Comparison of ENCODE assay signal across 20 cellular contexts in the genomic region with DNA sequence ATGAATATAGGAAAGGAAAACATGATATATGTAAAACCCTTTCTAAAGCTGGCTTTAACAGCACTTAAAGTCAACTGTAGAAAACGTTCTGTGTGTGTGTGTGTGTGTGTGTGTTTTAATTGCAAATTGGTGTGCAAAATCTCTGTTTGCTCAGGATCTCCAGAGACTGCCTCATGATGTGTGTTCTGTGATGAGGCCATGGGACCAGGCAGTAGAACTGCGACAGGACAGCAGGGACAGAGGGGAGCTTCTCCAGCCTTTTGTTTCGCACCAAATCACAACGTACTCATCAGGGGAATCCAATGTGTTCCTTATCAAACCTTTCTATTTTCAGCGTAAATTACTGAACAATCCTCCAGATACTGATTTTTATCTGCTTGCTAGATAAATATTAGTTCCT.
DNase-seq lines count a peak whose midpoint lies in the region; ATAC-seq, FAIRE-seq and TF ChIP-seq lines count a peak whose summit lies in the region.
"Had no signal": no experiment of that assay in that cellular context is flagged by ENCODE, and none has a peak within 500 bp of the region (broad histone marks: within the 10 kb centered on the region; RNA-seq: fewer than 3 reads in every experiment).

No MANE protein-coding gene starts in this region.

- no peak overlapping the region for H3K9ac ChIP-seq in GM12878 (ENCODE audit: control insufficient read depth, insufficient read depth, low read length)
- H3K9ac ChIP-seq: BLaER1 treated with 17β-estradiol and CSF1 and Interleukin-3, amounts not matched to agents 10 nM and 100 nM had no signal

- H3K4me3 ChIP-seq in GM12878 = no peak overlapping the region
- no peak overlapping the region for H3K4me3 ChIP-seq in right lobe of liver
- no peak overlapping the region for H3K4me3 ChIP-seq in GM23338
- H3K4me3 ChIP-seq: BLaER1 treated with 17β-estradiol and CSF1 and Interleukin-3, amounts not matched to agents 10 nM and 100 nM had no signal

- H2AFZ ChIP-seq in GM12878 (ENCODE audit: control insufficient read depth, low read depth, low read length) = no peak overlapping the region
- no peak overlapping the region for H2AFZ ChIP-seq in GM23338

- H3K36me3 Mint-ChIP-seq in GM23338 (ENCODE audit: low read depth) = no peaks in the 10 kb centered on the region

- POLR2A ChIA-PET in GM12878 (lab: Charles Lee) = no interaction called here

- no peak for TF ChIP-seq CTCF in GM12878 (IDR thresholded peaks at IDR 0.05 in 2 of 3, conservative IDR thresholded peaks at IDR 0.05 in 1 of 3; ENCODE audit: control insufficient read depth in 2 of 3, extremely low read depth in 1 of 3, insufficient read depth in 1 of 3, low read depth in 3 of 3, low read length in 3 of 3)
- TF ChIP-seq CTCF in right lobe of liver (IDR thresholded peaks at IDR 0.05) = no peak
- no peak for TF ChIP-seq CTCF in GM23338 (conservative IDR thresholded peaks at IDR 0.05; ENCODE audit: low read depth in 2 of 2)

- peaks cover 14% of the 10 kb centered on the region; the same call in 1 of the 2 replicates for H3K4me1 ChIP-seq in GM12878 (ENCODE audit: control insufficient read depth, insufficient read depth, low read length)
- H3K4me1 ChIP-seq in right lobe of liver = peaks cover 0 to 10% (median 5%) of the 10 kb centered on the region in 4 donors
- H3K4me1 ChIP-seq in GM23338 (ENCODE audit: insufficient read depth) = peaks cover 11% of the 10 kb centered on the region

- no peaks in the 10 kb centered on the region for H3K9me3 Mint-ChIP-seq in GM23338

- intact Hi-C loops in GM12878 (cut with micrococcal nuclease; ENCODE audit: unreplicated experiment) (loop anchor here (10.0 kb wide), 1 partner anchor 209 kb away; a partner anchor contains a TSS), right lobe of liver (cut with DNase I) (no loop called here)

- H3K79me2 ChIP-seq in GM12878 (ENCODE audit: control insufficient read depth, insufficient read depth, low read length) (no peaks in the 10 kb centered on the region), GM23338 (replicated peaks; ENCODE audit: insufficient read depth) (no peaks in the 10 kb centered on the region)

- H3K36me3 ChIP-seq in GM12878 (ENCODE audit: control insufficient read depth in 2 of 2, insufficient read depth in 2 of 2, low read length in 1 of 2) = no peaks in the 10 kb centered on the region
- H3K36me3 ChIP-seq in right lobe of liver = no peaks in the 10 kb centered on the region
- no peaks in the 10 kb centered on the region for H3K36me3 ChIP-seq in GM23338 (ENCODE audit: insufficient read depth)
- H3K36me3 ChIP-seq: BLaER1 treated with 17β-estradiol and CSF1 and Interleukin-3, amounts not matched to agents 10 nM and 100 nM had no signal

- in situ Hi-C loops in GM12878 (cut with MboI) = no loop called here

- no peak overlapping the region for H3K4me2 ChIP-seq in GM12878 (ENCODE audit: control insufficient read depth, insufficient read depth)
- H3K4me2 ChIP-seq in GM23338 = no peak overlapping the region
- H3K4me2 ChIP-seq: BLaER1 treated with 17β-estradiol and CSF1 and Interleukin-3, amounts not matched to agents 10 nM and 100 nM had no signal

- peak; percentile 5 for DNase-seq in NCI-H748 (lab: John Stamatoyannopoulos, UW; ENCODE audit: unreplicated experiment)
- DNase-seq in NCI-H748 treated with DMSO at 0.1 percent for 48 hours (lab: John Stamatoyannopoulos, UW) = no peak
- no peak for DNase-seq in GM12878 (ENCODE audit: low read depth, low spot score)
- peak in 1 of 3 donors; percentile 17 for DNase-seq in right lobe of liver
- no peak for DNase-seq in GM23338 (ENCODE audit: low spot score)
- DNase-seq in kidney glomerular epithelial cell (lab: John Stamatoyannopoulos, UW) = no peak
- no peak for DNase-seq in AML-193 (lab: John Stamatoyannopoulos, UW)
- DNase-seq: GDM1; GOT3; Kasumi-1; MM.1S; NCI-H1092; NCI-H1694 treated with DMSO at 0.1 percent for 48 hours; NCI-H2107; NCI-H2227 treated with DMSO at 0.1 percent for 48 hours; NCI-H510A treated with DMSO at 0.1 percent for 48 hours; NK-92 treated with Interleukin-12 subunit alpha and Interleukin-12 subunit beta, amount 100 ng/mL, for 24 hours had no signal

- no peak overlapping the region for H3K4me3 Mint-ChIP-seq in GM23338

- no peak for TF ChIP-seq RAD21 in GM12878 (IDR thresholded peaks at IDR 0.05; ENCODE audit: insufficient read depth, low read depth, low read length)

- RAD21 ChIA-PET in GM12878 (lab: Charles Lee; ENCODE audit: unreplicated experiment) = interaction anchor here (1.2 kb wide), 2 partner anchors 11 to 339 kb away, joined by 3 read pairs; no protein-coding TSS in a partner anchor

- H3F3A ChIP-seq in GM23338 (replicated peaks; ENCODE audit: low read depth) = no peaks in the 10 kb centered on the region

- TF ChIP-seq POLR2A in GM12878 (IDR thresholded peaks at IDR 0.05; ENCODE audit: low read depth, low read length) (no peak), right lobe of liver (IDR thresholded peaks at IDR 0.05) (no peak)

- no peak for TF ChIP-seq EP300 in GM12878 (IDR thresholded peaks at IDR 0.05; ENCODE audit: borderline replicate concordance in 1 of 2, control insufficient read depth in 1 of 2, low read depth in 2 of 2, low read length in 2 of 2)

- H3K27ac Mint-ChIP-seq in GM23338 = no peak overlapping the region

- H3K27me3 Mint-ChIP-seq in GM23338 (ENCODE audit: insufficient read depth, low read depth, poor library complexity) = peaks cover 5% of the 10 kb centered on the region

- no peak overlapping the region for H3K27ac ChIP-seq in GM12878 (ENCODE audit: control insufficient read depth, insufficient read depth)
- peak overlapping the region in 1 of 3 donors; percentile 54 for H3K27ac ChIP-seq in right lobe of liver
- no peak overlapping the region for H3K27ac ChIP-seq in GM23338 (ENCODE audit: low read depth)
- H3K27ac ChIP-seq: BLaER1 treated with 17β-estradiol and CSF1 and Interleukin-3, amounts not matched to agents 10 nM and 100 nM had no signal

- peaks cover 7% of the 10 kb centered on the region; the same call in 2 of the 3 replicates for H3K4me1 Mint-ChIP-seq in GM23338

- no peaks in the 10 kb centered on the region for H3K9me3 ChIP-seq in GM12878 (replicated peaks; ENCODE audit: control insufficient read depth, insufficient read depth, low read length)
- H3K9me3 ChIP-seq in right lobe of liver = no peaks in the 10 kb centered on the region

- 76% methylated on average over 5 of the region's 5 CpGs for WGBS in GM12878 (ENCODE audit: insufficient coverage, insufficient replicate concordance, low lambda C conversion rate, missing lambda C conversion rate)
- WGBS in right lobe of liver (ENCODE audit: insufficient coverage, low coverage, low lambda C conversion rate, missing lambda C conversion rate) = 29% methylated on average over 4 of the region's 5 CpGs

- SMC1A ChIA-PET in GM12878 (lab: Charles Lee; ENCODE audit: uncharacterized antibody, unreplicated experiment) = interaction anchor here (0.9 to 4.0 kb wide), 6 partner anchors 10 to 802 kb away, joined by 3 to 17 read pairs (median 4); no protein-coding TSS in a partner anchor

- H4K20me1 ChIP-seq in GM12878 (ENCODE audit: control insufficient read depth, insufficient read depth) (no peaks in the 10 kb centered on the region), GM23338 (replicated peaks; ENCODE audit: insufficient read depth) (no peaks in the 10 kb centered on the region)
- H4K20me1 ChIP-seq: BLaER1 treated with 17β-estradiol and CSF1 and Interleukin-3, amounts not matched to agents 10 nM and 100 nM had no signal

- BruUV-seq in GM12878 (replicated peaks; lab: Mats Ljungman, UMichigan) = no TSS peak

- no peak for FAIRE-seq in GM12878 (lab: Jason Lieb, UNC)
- FAIRE-seq: RCC 7860 had no signal

- no peak for ATAC-seq in GM12878
- peak; percentile 68 to 74 (median 71) for ATAC-seq in right lobe of liver
- ATAC-seq in GM23338 = no peak
- ATAC-seq: Right ventricle myocardium inferior had no signal

- H3K9me2 ChIP-seq in GM23338 (ENCODE audit: insufficient read depth) = no peaks in the 10 kb centered on the region

- CTCF ChIA-PET in GM12878 (lab: Yijun Ruan, JAX) = interaction anchor here (0.6 to 5.3 kb wide), 5 partner anchors 136 to 801 kb away, joined by 3 to 30 read pairs (median 4); no protein-coding TSS in a partner anchor

- H3K27me3 ChIP-seq in GM12878 (replicated peaks in 1 of 2; ENCODE audit: control insufficient read depth in 2 of 2, insufficient read depth in 2 of 2, low read length in 1 of 2) (no peaks in the 10 kb centered on the region; a peak in 1 of 4 replicates), right lobe of liver (no peaks in the 10 kb centered on the region), GM23338 (ENCODE audit: insufficient read depth) (no peaks in the 10 kb centered on the region)
- H3K27me3 ChIP-seq: BLaER1 treated with 17β-estradiol and CSF1 and Interleukin-3, amounts not matched to agents 10 nM and 100 nM had no signal

TF ChIP-seq in GM23338, 12 proteins besides CTCF, POLR2A, EP300 and RAD21 (continues in another document):
- no peak for TF ChIP-seq EZH2phosphoT487 (IDR thresholded peaks at IDR 0.05; ENCODE audit: unreplicated experiment)
- no peak for TF ChIP-seq JUNB (IDR thresholded peaks at IDR 0.05; ENCODE audit: unreplicated experiment)
- TF ChIP-seq EZH2 (IDR thresholded peaks at IDR 0.05; ENCODE audit: low read depth, unreplicated experiment) = no peak

Comparison
In these comparisons a context has a peak if more than half of its experiments do, and no peak if none do; other contexts are left out.
1. ATAC-seq: peak in right lobe of liver (4 of 4); none in GM12878 (single experiment) and GM23338 (single experiment).